7 cellular contexts compared by ENCODE assay signal in genomic region chr1:202520129-202520856, GRCh38.
A peak's percentile ranks its signal among the peaks of the same experiment; 100 is the strongest.
DNase-seq lines count a peak whose midpoint lies in the region; ATAC-seq, FAIRE-seq and TF ChIP-seq lines count a peak whose summit lies in the region.
"Not testable (repeated sequence)": the region's sequence is repeated elsewhere in the genome, so short reads cannot be mapped to it uniquely, and the experiment has no call there.

No MANE protein-coding gene starts in this region.

- H3K79me2 ChIP-seq in GM23248 (ENCODE audit: insufficient read depth); smooth muscle cell (ENCODE audit: low read depth): not testable (repeated sequence)

- H3K9me3 ChIP-seq in GM23248 (ENCODE audit: low read depth); adipocyte (ENCODE audit: control insufficient read depth, low read length); muscle layer of duodenum (ENCODE audit: control insufficient read depth in 1 of 2, low read length in 2 of 2); smooth muscle cell (replicated peaks; ENCODE audit: low read depth): not testable (repeated sequence)

- ATAC-seq in Right ventricle myocardium superior (ENCODE audit: poor library complexity) (peak; percentile 78), left colon (peak; percentile 69)

- FAIRE-seq in colon (lab: Jason Lieb, UNC), result peak; percentile 80

- H3K9ac ChIP-seq in GM23248; smooth muscle cell (ENCODE audit: low read depth): not testable (repeated sequence)
- peak overlapping the region; percentile 27 for H3K9ac ChIP-seq in adipocyte (ENCODE audit: low read length)

- H3K27ac ChIP-seq in GM23248, result not testable (repeated sequence)
- H3K27ac ChIP-seq in muscle layer of duodenum (ENCODE audit: low read length) (peak overlapping the region; percentile 63), smooth muscle cell (ENCODE audit: low read depth) (peak overlapping the region; percentile 45)

- DNase-seq in GM23248 (peak; percentile 28), adipocyte (ENCODE audit: low read depth) (peak; percentile 61)
- DNase-seq in Right ventricle myocardium superior; left colon; smooth muscle cell (lab: John Stamatoyannopoulos, UW; ENCODE audit: unreplicated experiment): not testable (repeated sequence)

- not testable (repeated sequence) for H3K4me1 ChIP-seq in GM23248 (ENCODE audit: insufficient read depth); muscle layer of duodenum (ENCODE audit: control insufficient read depth in 1 of 2, insufficient read depth in 2 of 2, low read length in 2 of 2); smooth muscle cell (ENCODE audit: low read depth)
- H3K4me1 ChIP-seq in adipocyte (ENCODE audit: control insufficient read depth, insufficient read depth, low read length), result peaks cover 11% of the 10 kb centered on the region

- not testable (repeated sequence) for H3K36me3 ChIP-seq in GM23248 (ENCODE audit: low read depth); adipocyte (ENCODE audit: control insufficient read depth, insufficient read depth, low read length, severe bottlenecking); muscle layer of duodenum (ENCODE audit: control insufficient read depth in 1 of 2, insufficient read depth in 2 of 2, low read length in 2 of 2); smooth muscle cell (ENCODE audit: low read depth)

- not testable (repeated sequence) for H3K27me3 ChIP-seq in GM23248 (replicated peaks; ENCODE audit: insufficient read depth); adipocyte (replicated peaks; ENCODE audit: control insufficient read depth, insufficient read depth, low read length); muscle layer of duodenum (ENCODE audit: low read depth, low read length); smooth muscle cell (ENCODE audit: low read depth)

- H3F3A ChIP-seq in GM23248 (ENCODE audit: insufficient read depth); smooth muscle cell (ENCODE audit: low read depth): not testable (repeated sequence)

- not testable (repeated sequence) for TF ChIP-seq CTCF in smooth muscle cell (IDR thresholded peaks at IDR 0.05; ENCODE audit: borderline replicate concordance, insufficient read depth, poor library complexity, severe bottlenecking)

- H2AFZ ChIP-seq in GM23248; smooth muscle cell (ENCODE audit: low read depth): not testable (repeated sequence)

- H3K4me2 ChIP-seq in GM23248 (ENCODE audit: unreplicated experiment), result not testable (repeated sequence)
- peak overlapping the region; percentile 48 for H3K4me2 ChIP-seq in smooth muscle cell

- intact Hi-C loops in Right ventricle myocardium superior (cut with DNase I); left colon (cut with DNase I, micrococcal nuclease): not testable (repeated sequence)

- not testable (repeated sequence) for H3K9me2 ChIP-seq in GM23248 (ENCODE audit: insufficient read depth)

- in situ Hi-C loops in GM23248 (cut with MboI), result not testable (repeated sequence)

- H4K20me1 ChIP-seq in GM23248 (ENCODE audit: insufficient read depth); smooth muscle cell (ENCODE audit: low read depth): not testable (repeated sequence)

- not testable (repeated sequence) for H3K4me3 ChIP-seq in GM23248; adipocyte (ENCODE audit: low read length); muscle layer of duodenum (ENCODE audit: low read depth in 1 of 2, low read length in 2 of 2); smooth muscle cell
